In genomic region chr2:200351815-200352214, GRCh38 we compare ENCODE assay signal across 26 cellular contexts. TPM values are rescaled to one million over a fixed set of nuclear protein-coding genes. Genes with fewer than 3 reads are reported as not detected.
DNase-seq lines count a peak whose midpoint lies in the region; TF ChIP-seq lines count a peak whose summit lies in the region.
"Had no signal": no experiment of that assay in that cellular context is flagged by ENCODE, and none has a peak within 500 bp of the region (broad histone marks: within the 10 kb centered on the region; RNA-seq: fewer than 3 reads in every experiment).

No MANE protein-coding gene starts in this region.

- peak overlapping the region; percentile 98 for H3K27ac Mint-ChIP-seq in progenitor cell of endocrine pancreas
- H3K27ac Mint-ChIP-seq: CD4-positive, CD25-positive, alpha-beta regulatory T cell; naive thymus-derived CD4-positive, alpha-beta T cell; T-cell had no signal

- no peaks in the 10 kb centered on the region for H3K27me3 Mint-ChIP-seq in progenitor cell of endocrine pancreas
- H3K27me3 Mint-ChIP-seq: CD4-positive, CD25-positive, alpha-beta regulatory T cell; naive thymus-derived CD4-positive, alpha-beta T cell; T-cell had no signal

- H2AFZ ChIP-seq in PC-9: no peak overlapping the region
- H2AFZ ChIP-seq: parathyroid adenoma had no signal

- no peak for TF ChIP-seq CTCF in PC-9 (conservative IDR thresholded peaks at IDR 0.05)
- TF ChIP-seq CTCF in progenitor cell of endocrine pancreas (IDR thresholded peaks at IDR 0.05; ENCODE audit: unreplicated experiment): no peak

- H3K27me3 ChIP-seq in PC-9 (ENCODE audit: insufficient read depth, low read depth): no peaks in the 10 kb centered on the region
- H3K27me3 ChIP-seq in iPS-20b (ENCODE audit: insufficient read depth, low read length): no peaks in the 10 kb centered on the region
- H3K27me3 ChIP-seq: Peyer's patch, sigmoid colon had no signal

- intact Hi-C loops in PC-9 (cut with micrococcal nuclease; ENCODE audit: unreplicated experiment) (loop anchor here (2.0 to 5.0 kb wide), 3 partner anchors 25 to 55 kb away; no protein-coding TSS in a partner anchor), head of caudate nucleus (cut with DNase I) (no loop called here)

- peaks cover 9% of the 10 kb centered on the region; the same call in 1 of the 2 replicates for H3F3A ChIP-seq in PC-9 (ENCODE audit: insufficient read depth, low read depth)

- H3K36me3 ChIP-seq in PC-9 (ENCODE audit: low read depth): no peaks in the 10 kb centered on the region
- no peaks in the 10 kb centered on the region for H3K36me3 ChIP-seq in iPS-20b (ENCODE audit: insufficient read depth, low read depth, low read length)
- H3K36me3 ChIP-seq: Peyer's patch, sigmoid colon had no signal

- DNase-seq in HEK293T (ENCODE audit: extremely low spot score) (no peak), PC-9 (no peak), progenitor cell of endocrine pancreas (ENCODE audit: low spot score, unreplicated experiment) (no peak), KG1 (lab: John Stamatoyannopoulos, UW) (no peak), head of caudate nucleus (no peak)
- no peak for DNase-seq in stimulated activated CD4-positive, alpha-beta T cell treated with anti-CD3 and anti-CD28 coated beads, Interleukin-4, amount 100 ng/mL, for 4 hours
- DNase-seq: activated CD4-positive, alpha-beta T cell treated with anti-CD3 and anti-CD28 coated beads for 1 hour; activated CD8-positive, alpha-beta memory T cell treated with anti-CD3 and anti-CD28 coated beads for 24 hours; activated naive CD4-positive, alpha-beta T cell treated with Interleukin-2 at 50 U/mL for 16 hours; activated T-cell treated with anti-CD3 and anti-CD28 coated beads, Interleukin-2, amount 50 U/mL, for 4 hours; CD4-positive, CD25-positive, alpha-beta regulatory T cell; central memory CD4-positive, alpha-beta T cell; DMS153; HCEC 1CT; hypothalamus; Kasumi-1; kidney glomerular epithelial cell; naive thymus-derived CD4-positive, alpha-beta T cell; NCI-H1092; NCI-H2081 treated with DMSO at 0.1 percent for 48 hours; NCI-H510A treated with DMSO at 0.1 percent for 48 hours; Peyer's patch; sigmoid colon; T-cell had no signal

- peak overlapping the region; percentile 22 for H3K4me3 Mint-ChIP-seq in progenitor cell of endocrine pancreas (ENCODE audit: low read depth)
- H3K4me3 Mint-ChIP-seq: activated T-cell treated with anti-CD3 and anti-CD28 coated beads, Interleukin-2, amount 50 U/mL, for 4 hours; CD4-positive, CD25-positive, alpha-beta regulatory T cell; naive thymus-derived CD4-positive, alpha-beta T cell; T-cell had no signal

- H3K4me3 ChIP-seq in PC-9: no peak overlapping the region
- no peak overlapping the region for H3K4me3 ChIP-seq in iPS-20b (ENCODE audit: low read length)
- H3K4me3 ChIP-seq: Peyer's patch, sigmoid colon had no signal

- H3K9ac ChIP-seq in iPS-20b (ENCODE audit: low read depth, low read length): 0 out of 2 replicates have a peak overlapping the region, but pooled peaks have one; percentile 43
- H3K9ac ChIP-seq: parathyroid adenoma had no signal

- POLR2A ChIA-PET in HEK293T (lab: Yijun Ruan, JAX): no interaction called here
- POLR2A ChIA-PET in PC-9 (lab: Charles Lee; ENCODE audit: unreplicated experiment): interaction anchor here (0.6 kb wide), 1 partner anchor 29 kb away, joined by 3 read pairs; no protein-coding TSS in a partner anchor

- H3K4me1 ChIP-seq in PC-9 (replicated peaks; ENCODE audit: insufficient read depth): peaks cover 45% of the 10 kb centered on the region
- H3K4me1 ChIP-seq in iPS-20b (ENCODE audit: insufficient read depth, low read length): peaks cover 55% of the 10 kb centered on the region
- H3K4me1 ChIP-seq: Peyer's patch had no signal

- no TSS peak for BruUV-seq in PC-9 (replicated peaks; lab: Mats Ljungman, UMichigan)

- H3K4me2 ChIP-seq in PC-9: 0 out of 2 replicates have a peak overlapping the region, but pooled peaks have one; percentile 5

- CTCF ChIA-PET in HEK293T (lab: Yijun Ruan, JAX) (no interaction called here), PC-9 (lab: Charles Lee) (no interaction called here)

- peaks cover 3% of the 10 kb centered on the region for H3K36me3 Mint-ChIP-seq in progenitor cell of endocrine pancreas (ENCODE audit: insufficient read depth)
- H3K36me3 Mint-ChIP-seq: T-cell had no signal

- no peaks in the 10 kb centered on the region for H3K9me3 ChIP-seq in PC-9 (ENCODE audit: insufficient read depth, low read depth)
- H3K9me3 ChIP-seq in iPS-20b (ENCODE audit: insufficient read depth, low read depth, low read length): no peaks in the 10 kb centered on the region
- H3K9me3 ChIP-seq: Peyer's patch, sigmoid colon had no signal

- peaks cover 62% of the 10 kb centered on the region for H3K4me1 Mint-ChIP-seq in progenitor cell of endocrine pancreas (ENCODE audit: low read depth)
- H3K4me1 Mint-ChIP-seq: T-cell had no signal

- peaks cover 53% of the 10 kb centered on the region for H3K79me2 ChIP-seq in PC-9 (ENCODE audit: low read depth)

- no peaks in the 10 kb centered on the region for H3K9me2 ChIP-seq in PC-9 (ENCODE audit: insufficient read depth)

- H3K27ac ChIP-seq in PC-9: peak overlapping the region; percentile 56; the same call in 1 of the 2 replicates
- no peak overlapping the region for H3K27ac ChIP-seq in iPS-20b (ENCODE audit: low read length)
- H3K27ac ChIP-seq: Peyer's patch had no signal

- H4K20me1 ChIP-seq in PC-9 (ENCODE audit: insufficient read depth): no peaks in the 10 kb centered on the region

- H3K9me3 Mint-ChIP-seq in progenitor cell of endocrine pancreas (ENCODE audit: low read depth): no peaks in the 10 kb centered on the region
- H3K9me3 Mint-ChIP-seq: activated T-cell treated with anti-CD3 and anti-CD28 coated beads, Interleukin-2, amount 50 U/mL, for 4 hours; CD4-positive, CD25-positive, alpha-beta regulatory T cell; T-cell had no signal

TF ChIP-seq in HEK293T, 16 proteins besides CTCF, POLR2A, EP300 and RAD21:
- TF ChIP-seq HDGF (IDR thresholded peaks at IDR 0.05; ENCODE audit: borderline replicate concordance): no peak
- peak; percentile 24; the same call in 1 of the 2 replicates for TF ChIP-seq PKNOX1 (IDR thresholded peaks at IDR 0.05)
- no peak for TF ChIP-seq ZNF384 (IDR thresholded peaks at IDR 0.05)
- no peak for TF ChIP-seq SUZ12 (IDR thresholded peaks at IDR 0.05)
- TF ChIP-seq LEF1 (IDR thresholded peaks at IDR 0.05; ENCODE audit: borderline replicate concordance): no peak
- no peak for TF ChIP-seq TARDBP (IDR thresholded peaks at IDR 0.05)
- no peak for TF ChIP-seq CTBP1 (IDR thresholded peaks at IDR 0.05; ENCODE audit: borderline replicate concordance)

RNA-seq across cellular contexts. Expression of gene SPATS2L, which starts 45.3 kb away (rescaled TPM):
- total RNA-seq in PC-9 (2021) (189 and 199 TPM in 2 replicates), progenitor cell of endocrine pancreas (110 and 121 TPM in 2 replicates)
